Comparison of ENCODE assay signal across 9 cellular contexts in genomic region chr19:17681505-17682125, GRCh38. TPM values are rescaled to one million over a fixed set of nuclear protein-coding genes. Genes with fewer than 3 reads are reported as not detected.
DNase-seq lines count a peak whose midpoint lies in the region; ATAC-seq, FAIRE-seq and TF ChIP-seq lines count a peak whose summit lies in the region.
"Had no signal": no experiment of that assay in that cellular context is flagged by ENCODE, and none has a peak within 500 bp of the region (broad histone marks: within the 10 kb centered on the region; RNA-seq: fewer than 3 reads in every experiment).

No MANE protein-coding gene starts in this region.

- H3K27ac Mint-ChIP-seq in neural progenitor cell (no peak overlapping the region), chondrocyte (ENCODE audit: unreplicated experiment) (no peak overlapping the region)

- ATAC-seq in GM19467 (IDR thresholded peaks at IDR 0.05; ENCODE audit: unreplicated experiment) = no peak

- H3K36me3 Mint-ChIP-seq in neural progenitor cell = no peaks in the 10 kb centered on the region
- H3K36me3 Mint-ChIP-seq in chondrocyte (ENCODE audit: low read depth) = no peaks in the 10 kb centered on the region

- no peak overlapping the region for H2AFZ ChIP-seq in neural progenitor cell (replicated peaks)

- peaks cover 36% of the 10 kb centered on the region for H3K27me3 ChIP-seq in neural progenitor cell

- H3K4me3 ChIP-seq in choroid plexus epithelial cell (ENCODE audit: low read depth, low read length) (no peak overlapping the region), neural progenitor cell (no peak overlapping the region)

- no peak overlapping the region for H3K4me2 ChIP-seq in neural progenitor cell

- H3K79me2 ChIP-seq in neural progenitor cell (ENCODE audit: low read depth) = no peaks in the 10 kb centered on the region

- no peak overlapping the region for H3K9ac ChIP-seq in neural progenitor cell

- no peaks in the 10 kb centered on the region for H3K9me3 Mint-ChIP-seq in neural progenitor cell
- no peaks in the 10 kb centered on the region for H3K9me3 Mint-ChIP-seq in chondrocyte (ENCODE audit: low read depth)
- H3K9me3 Mint-ChIP-seq: central memory CD8-positive, alpha-beta T cell had no signal

- peaks cover 24% of the 10 kb centered on the region for H4K20me1 ChIP-seq in neural progenitor cell (ENCODE audit: low read depth)

- TF ChIP-seq CTCF in choroid plexus epithelial cell (conservative IDR thresholded peaks at IDR 0.05; ENCODE audit: low read depth, low read length) (no peak), neural progenitor cell (IDR thresholded peaks at IDR 0.05) (no peak), chondrocyte (IDR thresholded peaks at IDR 0.05) (no peak)

- H3K36me3 ChIP-seq in neural progenitor cell = no peaks in the 10 kb centered on the region

- H3K4me3 Mint-ChIP-seq in neural progenitor cell (peak overlapping the region; percentile 5), chondrocyte (ENCODE audit: unreplicated experiment) (no peak overlapping the region)

- FAIRE-seq in GM12891 (lab: Jason Lieb, UNC) = peak; percentile 56

- no peaks in the 10 kb centered on the region for H3K9me3 ChIP-seq in neural progenitor cell (ENCODE audit: low read depth)

- DNase-seq in GM12891 (ENCODE audit: insufficient read length, low spot score) (no peak), RPMI8226 (peak; percentile 60), choroid plexus epithelial cell (ENCODE audit: low read depth) (peak; percentile 49), neural progenitor cell (ENCODE audit: low spot score) (peak; percentile 86), NCI-H526 (lab: John Stamatoyannopoulos, UW) (no peak), NCI-H82 (lab: John Stamatoyannopoulos, UW) (no peak), chondrocyte (ENCODE audit: low spot score) (no peak)

- peaks cover 2% of the 10 kb centered on the region for H3F3A ChIP-seq in neural progenitor cell (ENCODE audit: low read depth)

- no peak overlapping the region for H3K27ac ChIP-seq in neural progenitor cell

- no peak for TF ChIP-seq POLR2A in GM12891 (IDR thresholded peaks at IDR 0.05; ENCODE audit: low read depth, low read length)

- H3K4me1 Mint-ChIP-seq in neural progenitor cell = peaks cover 25% of the 10 kb centered on the region
- H3K4me1 Mint-ChIP-seq in chondrocyte (ENCODE audit: low read depth) = peaks cover 35% of the 10 kb centered on the region

- H3K4me1 ChIP-seq in neural progenitor cell = peaks cover 18% of the 10 kb centered on the region

- H3K27me3 Mint-ChIP-seq in neural progenitor cell (ENCODE audit: insufficient read depth, low read depth) (peaks cover 36% of the 10 kb centered on the region), chondrocyte (ENCODE audit: low read depth) (no peaks in the 10 kb centered on the region)

TF ChIP-seq in GM12891, 5 proteins besides CTCF, POLR2A, EP300 and RAD21:
- no peak for TF ChIP-seq TAF1 (IDR thresholded peaks at IDR 0.05; ENCODE audit: low read depth, low read length)
- no peak for TF ChIP-seq POU2F2 (IDR thresholded peaks at IDR 0.05; ENCODE audit: low read depth, low read length)
- no peak for TF ChIP-seq SPI1 (IDR thresholded peaks at IDR 0.05; ENCODE audit: low read depth, low read length)
- no peak for TF ChIP-seq PAX5 (IDR thresholded peaks at IDR 0.05; ENCODE audit: insufficient read depth, low read length, severe bottlenecking)
- TF ChIP-seq POLR2AphosphoS5 (IDR thresholded peaks at IDR 0.05; ENCODE audit: low read depth, low read length) = no peak

RNA-seq across cellular contexts. Expression of gene UNC13A, which starts 6.5 kb away (rescaled TPM):
- 0.10 TPM for polyA plus RNA-seq in GM12891 (2012; ENCODE audit: low read depth, missing spikeins)
- total RNA-seq in neural progenitor cell (ENCODE audit: low replicate concordance) (0.77 and 1.3 TPM in 2 replicates), chondrocyte (2.0 to 3.9 TPM (median 2.1 TPM) in 3 replicates)

RNA-seq across cellular contexts. Expression of gene MAP1S, which starts 37.7 kb away (rescaled TPM):
- 56.4 TPM for polyA plus RNA-seq in GM12891 (2012; ENCODE audit: low read depth, missing spikeins)
- 8.9 and 30.4 TPM in 2 replicates for total RNA-seq in neural progenitor cell (ENCODE audit: low replicate concordance)
- 34.7 to 64.4 TPM (median 61.3 TPM) in 3 replicates for total RNA-seq in chondrocyte

Comparison
In these comparisons a context has a peak if more than half of its experiments do, and no peak if none do; other contexts are left out.
1. DNase-seq: peak in RPMI8226 (single experiment), choroid plexus epithelial cell (single experiment) and neural progenitor cell (single experiment); none in GM12891 (single experiment), NCI-H526 (0 of 2), NCI-H82 (single experiment) and chondrocyte (single experiment).